ENCODE assay signal across 15 cellular contexts in genomic region chr15:85743392-85744045, GRCh38. TPM values are rescaled to one million over a fixed set of nuclear protein-coding genes. Genes with fewer than 3 reads are reported as not detected.
A peak's percentile ranks its signal among the peaks of the same experiment; 100 is the strongest.
DNase-seq lines count a peak whose midpoint lies in the region; ATAC-seq, FAIRE-seq and TF ChIP-seq lines count a peak whose summit lies in the region.
"Had no signal": no experiment of that assay in that cellular context is flagged by ENCODE, and none has a peak within 500 bp of the region (broad histone marks: within the 10 kb centered on the region; RNA-seq: fewer than 3 reads in every experiment).

No MANE protein-coding gene starts in this region.

- H3K36me3 ChIP-seq in left ventricle myocardium inferior (peaks cover 92% of the 10 kb centered on the region), esophagus muscularis mucosa (peaks cover 64 to 99% (median 83%) of the 10 kb centered on the region in 4 donors), testis (ENCODE audit: low read depth, missing control alignments) (no peaks in the 10 kb centered on the region), GM23248 (ENCODE audit: low read depth) (peaks cover 31% of the 10 kb centered on the region; the same call in 1 of the 2 replicates), mammary epithelial cell (ENCODE audit: insufficient read depth, low read length) (peaks cover 2% of the 10 kb centered on the region)

- no peaks in the 10 kb centered on the region for H3K9me2 ChIP-seq in GM23248 (ENCODE audit: insufficient read depth)

- H3K4me3 ChIP-seq in left ventricle myocardium inferior (no peak overlapping the region), esophagus muscularis mucosa (no peak overlapping the region), testis (no peak overlapping the region), GM23248 (no peak overlapping the region), mammary epithelial cell (replicated peaks in 1 of 3; ENCODE audit: insufficient read depth in 1 of 3, low read depth in 2 of 3, low read length in 3 of 3) (no peak overlapping the region)
- H3K4me3 ChIP-seq: BLaER1, heart right ventricle had no signal

- H3K4me1 ChIP-seq in left ventricle myocardium inferior (peaks cover 68% of the 10 kb centered on the region), esophagus muscularis mucosa (peaks cover 19 to 53% (median 44%) of the 10 kb centered on the region in 4 donors), testis (peaks cover under 1% of the 10 kb centered on the region), GM23248 (ENCODE audit: insufficient read depth) (peaks cover 5% of the 10 kb centered on the region; the same call in 1 of the 2 replicates), mammary epithelial cell (ENCODE audit: insufficient read depth, low read length) (peaks cover 2% of the 10 kb centered on the region)
- H3K4me1 ChIP-seq: BLaER1 had no signal

- H2AFZ ChIP-seq in GM23248: no peak overlapping the region
- H2AFZ ChIP-seq in mammary epithelial cell (ENCODE audit: low read depth, low read length): no peak overlapping the region

- CTCF ChIA-PET in mammary epithelial cell (lab: Charles Lee; ENCODE audit: low non-redundant PET): no interaction called here

- H3K4me2 ChIP-seq in GM23248 (ENCODE audit: unreplicated experiment) (no peak overlapping the region), mammary epithelial cell (ENCODE audit: insufficient read depth, low read depth, low read length) (no peak overlapping the region)
- H3K4me2 ChIP-seq: BLaER1 had no signal

- dilution Hi-C loops in mammary epithelial cell (cut with HindIII; ENCODE audit: low sequenced_read_pairs): no loop called here

- H3K9me3 ChIP-seq in left ventricle myocardium inferior (replicated peaks) (no peaks in the 10 kb centered on the region), esophagus muscularis mucosa (no peaks in the 10 kb centered on the region), testis (no peaks in the 10 kb centered on the region), GM23248 (ENCODE audit: low read depth) (no peaks in the 10 kb centered on the region), mammary epithelial cell (replicated peaks; ENCODE audit: insufficient read depth, low read length) (no peaks in the 10 kb centered on the region)
- H3K9me3 ChIP-seq: BLaER1, heart right ventricle had no signal

- H3K27ac ChIP-seq in left ventricle myocardium inferior (replicated peaks) (peak overlapping the region; percentile 34), esophagus muscularis mucosa (replicated peaks in 1 of 4) (peak overlapping the region; percentile 21 to 48 (median 35)), testis (no peak overlapping the region), GM23248 (no peak overlapping the region), mammary epithelial cell (ENCODE audit: insufficient read depth, low read depth, low read length) (no peak overlapping the region)
- H3K27ac ChIP-seq: BLaER1 had no signal

- intact Hi-C loops in left ventricle myocardium inferior (cut with micrococcal nuclease) (no loop called here), left cardiac atrium (cut with DNase I) (no loop called here), esophagus muscularis mucosa (cut with DNase I) (no loop called here), testis (cut with DNase I; ENCODE audit: low total_unique reads) (no loop called here), mammary epithelial cell (cut with micrococcal nuclease) (no loop called here)

- H3K27me3 ChIP-seq in left ventricle myocardium inferior (ENCODE audit: low read depth) (no peaks in the 10 kb centered on the region), esophagus muscularis mucosa (no peaks in the 10 kb centered on the region), testis (no peaks in the 10 kb centered on the region), GM23248 (replicated peaks; ENCODE audit: insufficient read depth) (no peaks in the 10 kb centered on the region), mammary epithelial cell (ENCODE audit: insufficient read depth, low read length) (no peaks in the 10 kb centered on the region)
- H3K27me3 ChIP-seq: BLaER1, heart right ventricle had no signal

- 80% methylated on average over 12 of the region's 14 CpGs for WGBS in esophagus muscularis mucosa
- WGBS in testis, 2 donors: 86 to 87% methylated on average over 14 of the region's 14 CpGs
- WGBS in GM23248 (ENCODE audit: low coverage in 1 of 2, low lambda C conversion rate in 2 of 2, missing lambda C conversion rate in 2 of 2), 2 experiments: 84 to 86% methylated on average over 14 of the region's 14 CpGs
- 96% methylated on average over 14 of the region's 14 CpGs for whole genome bisulfite sequencing in mammary epithelial cell (ENCODE audit: low coverage, missing lambda C conversion rate)

- no peaks in the 10 kb centered on the region for H3K79me2 ChIP-seq in GM23248 (ENCODE audit: insufficient read depth)
- H3K79me2 ChIP-seq in mammary epithelial cell (ENCODE audit: insufficient read depth, low read length): no peaks in the 10 kb centered on the region

- DNase-seq in left ventricle myocardium inferior (no peak), left cardiac atrium (no peak), NCI-H2107 (lab: John Stamatoyannopoulos, UW) (peak; percentile 64), esophagus muscularis mucosa (ENCODE audit: extremely low spot score) (no peak), testis (peak; percentile 9), GM23248 (no peak), mammary epithelial cell (no peak), D721Med (ENCODE audit: insufficient read length, low spot score) (no peak)
- DNase-seq: activated CD4-positive, alpha-beta T cell treated with anti-CD3 and anti-CD28 coated beads for 48 hours; heart right ventricle; Karpas-422; kidney glomerular epithelial cell; naive thymus-derived CD8-positive, alpha-beta T cell; OCI-M1 had no signal

- no TSS peak for BruUV-seq in mammary epithelial cell (replicated peaks; lab: Mats Ljungman, UMichigan)

- in situ Hi-C loops in GM23248 (cut with MboI): loop anchor here (5.0 kb wide), 1 partner anchor 94 kb away; no protein-coding TSS in a partner anchor
- in situ Hi-C loops in mammary epithelial cell (cut with MboI; ENCODE audit: low sequenced_read_pairs in 2 of 2): loop anchor here in 1 of 2 donors (5.0 kb wide), 1 partner anchor 89 kb away; no protein-coding TSS in a partner anchor

- no peak for TF ChIP-seq POLR2A in esophagus muscularis mucosa (IDR thresholded peaks at IDR 0.05; ENCODE audit: low read depth)
- TF ChIP-seq POLR2A in testis (IDR thresholded peaks at IDR 0.05): no peak

- no peak for TF ChIP-seq CTCF in left ventricle myocardium inferior (IDR thresholded peaks at IDR 0.05; ENCODE audit: borderline replicate concordance)
- no peak for TF ChIP-seq CTCF in esophagus muscularis mucosa (IDR thresholded peaks at IDR 0.05)
- no peak for TF ChIP-seq CTCF in testis (IDR thresholded peaks at IDR 0.05)
- TF ChIP-seq CTCF in mammary epithelial cell (conservative IDR thresholded peaks at IDR 0.05 in 1 of 2, IDR thresholded peaks at IDR 0.05 in 1 of 2; ENCODE audit: extremely low read depth in 1 of 2, insufficient read depth in 1 of 2, low read depth in 1 of 2, low read length in 2 of 2): no peak
- TF ChIP-seq CTCF in D721Med (IDR thresholded peaks at IDR 0.05; ENCODE audit: insufficient read depth, missing control alignments): no peak

- H4K20me1 ChIP-seq in GM23248 (ENCODE audit: insufficient read depth) (no peaks in the 10 kb centered on the region), mammary epithelial cell (ENCODE audit: insufficient read depth, low read length) (no peaks in the 10 kb centered on the region)
- H4K20me1 ChIP-seq: BLaER1 had no signal

- ATAC-seq in left cardiac atrium: no peak
- ATAC-seq: naive thymus-derived CD8-positive, alpha-beta T cell had no signal

- no peak for FAIRE-seq in D721Med (lab: Jason Lieb, UNC)

- TF ChIP-seq EP300 in esophagus muscularis mucosa (IDR thresholded peaks at IDR 0.05): no peak

- no peak overlapping the region for H3K9ac ChIP-seq in GM23248
- H3K9ac ChIP-seq in mammary epithelial cell (ENCODE audit: insufficient read depth, low read length): no peak overlapping the region
- H3K9ac ChIP-seq: BLaER1 had no signal

- H3F3A ChIP-seq in GM23248 (ENCODE audit: insufficient read depth): peaks cover 15% of the 10 kb centered on the region

RNA-seq across cellular contexts. Expression of gene KLHL25, which starts 51.2 kb away (rescaled TPM):
- total RNA-seq in left ventricle myocardium inferior (4.0 TPM), left cardiac atrium (1 to 10 TPM; 5.9 to 7.3 TPM), esophagus muscularis mucosa (10 to 100 TPM; 10.8 to 24.4 (median 12.0) TPM), testis (10 to 100 TPM; 42.6 to 50.1 TPM), mammary epithelial cell (10 to 100 TPM in 1 of 2 donors, 1 to 10 TPM in 1; 7.7 to 12.2 TPM)
- polyA plus RNA-seq in testis (ENCODE audit: insufficient read depth, low read depth, low replicate concordance) (19.6 TPM), GM23248 (2016; fragmentation: Nextera tagmentation; extraction: Ambion mirVana) (0.95 and 2.0 TPM in 2 replicates), mammary epithelial cell (4.6 TPM)
- 2.5 and 7.1 TPM in 2 replicates for total RNA-seq in GM23248 (2014; rRNA removed; shearing (Covaris generic))
- polyA minus RNA-seq in mammary epithelial cell: 7.0 TPM

Comparison
In these comparisons a context has a peak if more than half of its experiments do, and no peak if none do; other contexts are left out.
1. DNase-seq: peak in NCI-H2107 (single experiment) and testis (single experiment); none in left ventricle myocardium inferior (single experiment), left cardiac atrium (single experiment), esophagus muscularis mucosa (single experiment), GM23248 (single experiment), mammary epithelial cell (single experiment) and D721Med (single experiment).
2. H3K27ac ChIP-seq: peak in left ventricle myocardium inferior (single experiment) and esophagus muscularis mucosa (4 of 4); none in testis (0 of 2), GM23248 (single experiment) and mammary epithelial cell (single experiment).